8 cellular contexts compared by ENCODE assay signal in genomic region chr10:47768076-47768475, GRCh38. TPM values are rescaled to one million over a fixed set of nuclear protein-coding genes. Genes with fewer than 3 reads are reported as not detected.
DNase-seq lines count a peak whose midpoint lies in the region; ATAC-seq, FAIRE-seq and TF ChIP-seq lines count a peak whose summit lies in the region.
"Not testable (repeated sequence)": the region's sequence is repeated elsewhere in the genome, so short reads cannot be mapped to it uniquely, and the experiment has no call there.

No MANE protein-coding gene starts in this region.

- not testable (repeated sequence) for TF ChIP-seq CTCF in bronchial epithelial cell (IDR thresholded peaks at IDR 0.05; ENCODE audit: insufficient read depth, low read length, severe bottlenecking); esophagus muscularis mucosa (IDR thresholded peaks at IDR 0.05); cardiac muscle cell (IDR thresholded peaks at IDR 0.05; ENCODE audit: low read depth, low read length); spleen (IDR thresholded peaks at IDR 0.05 in 8 of 11, conservative IDR thresholded peaks at IDR 0.05 in 3 of 11)

- not testable (repeated sequence) for TF ChIP-seq POLR2A in esophagus muscularis mucosa (IDR thresholded peaks at IDR 0.05; ENCODE audit: low read depth); spleen (IDR thresholded peaks at IDR 0.05)

- DNase-seq in Daoy (ENCODE audit: low read depth): peak; percentile 20
- peak; percentile 2 for DNase-seq in HT1080 (ENCODE audit: low read depth)
- DNase-seq in bronchial epithelial cell (ENCODE audit: low read depth): peak; percentile 8
- DNase-seq in esophagus muscularis mucosa (ENCODE audit: extremely low spot score): peak; percentile 7
- DNase-seq in cardiac muscle cell (ENCODE audit: low read depth in 1 of 2, low spot score in 1 of 2): peak; percentile 0 to 60
- DNase-seq in midbrain (lab: John Stamatoyannopoulos, UW): peak; percentile 8
- peak; percentile 2 for DNase-seq in spleen

- H3K36me3 ChIP-seq in bronchial epithelial cell (ENCODE audit: control insufficient read depth, insufficient read depth, low read length); esophagus muscularis mucosa; cardiac muscle cell; spleen: not testable (repeated sequence)

- WGBS in esophagus muscularis mucosa: 83% methylated on average over 1 of the region's 3 CpGs
- 63 to 83% (median 67%) methylated on average over 1 to 2 of the region's 3 CpGs for WGBS in spleen, 5 donors

- not testable (repeated sequence) for TF ChIP-seq EP300 in esophagus muscularis mucosa (IDR thresholded peaks at IDR 0.05)

- ATAC-seq in SK-N-SH treated with all-trans-retinoic acid at 6 μM for 48 hours: peak; percentile 67

- FAIRE-seq in bronchial epithelial cell (lab: Jason Lieb, UNC): not testable (repeated sequence)

- not testable (repeated sequence) for H3K27ac ChIP-seq in esophagus muscularis mucosa (replicated peaks in 1 of 4); cardiac muscle cell; spleen

- not testable (repeated sequence) for H3K9me3 ChIP-seq in esophagus muscularis mucosa; cardiac muscle cell (ENCODE audit: low read depth); spleen

- not testable (repeated sequence) for H3K4me3 ChIP-seq in bronchial epithelial cell (ENCODE audit: low read depth, low read length); esophagus muscularis mucosa; cardiac muscle cell; spleen

- not testable (repeated sequence) for H3K4me1 ChIP-seq in esophagus muscularis mucosa; cardiac muscle cell (ENCODE audit: low read depth); spleen

- H3K27me3 ChIP-seq in bronchial epithelial cell (ENCODE audit: control insufficient read depth, insufficient read depth, low read length); esophagus muscularis mucosa; cardiac muscle cell; spleen (replicated peaks in 1 of 7): not testable (repeated sequence)

- intact Hi-C loops in esophagus muscularis mucosa (cut with DNase I); spleen (cut with DNase I; ENCODE audit: low total_unique reads): not testable (repeated sequence)

RNA-seq across cellular contexts. Expression of gene SYT15B, which starts 4.7 kb away (rescaled TPM):
- total RNA-seq in Daoy (2014; rRNA removed; shearing (Covaris generic)): 0.09 TPM in 1 of 2 replicates, not detected in the other
- not detected in 2 replicates for total RNA-seq in HT1080 (2014; rRNA removed; shearing (Covaris generic))
- polyA plus RNA-seq in HT1080 (2015; cell fraction: cytosol; rRNA removed): 0.06 TPM in 1 of 2 replicates, not detected in the other
- 0.02 and 0.15 TPM in 2 replicates for polyA plus RNA-seq in HT1080 (2015; cell fraction: nucleus; rRNA removed)
- total RNA-seq in bronchial epithelial cell: not detected in 2 replicates
- total RNA-seq in esophagus muscularis mucosa: 10 to 100 TPM in 1 of 4 donors, 1 to 10 TPM in 3; 2.5 to 11.3 (median 3.4) TPM
- 0.04 TPM in 1 of 2 replicates, not detected in the other for total RNA-seq in cardiac muscle cell
- polyA plus RNA-seq in cardiac muscle cell: 0.06 TPM in 1 of 2 replicates, not detected in the other
- total RNA-seq in spleen: 1 to 10 TPM in 6 of 7 donors, under 1 TPM in 1; 0.26 to 2.2 (median 1.6) TPM
- polyA plus RNA-seq in spleen: under 1 TPM; 0.04 to 0.36 (median 0.06) TPM
